Comparison of ENCODE assay signal across 1 cellular context in the genomic region with DNA sequence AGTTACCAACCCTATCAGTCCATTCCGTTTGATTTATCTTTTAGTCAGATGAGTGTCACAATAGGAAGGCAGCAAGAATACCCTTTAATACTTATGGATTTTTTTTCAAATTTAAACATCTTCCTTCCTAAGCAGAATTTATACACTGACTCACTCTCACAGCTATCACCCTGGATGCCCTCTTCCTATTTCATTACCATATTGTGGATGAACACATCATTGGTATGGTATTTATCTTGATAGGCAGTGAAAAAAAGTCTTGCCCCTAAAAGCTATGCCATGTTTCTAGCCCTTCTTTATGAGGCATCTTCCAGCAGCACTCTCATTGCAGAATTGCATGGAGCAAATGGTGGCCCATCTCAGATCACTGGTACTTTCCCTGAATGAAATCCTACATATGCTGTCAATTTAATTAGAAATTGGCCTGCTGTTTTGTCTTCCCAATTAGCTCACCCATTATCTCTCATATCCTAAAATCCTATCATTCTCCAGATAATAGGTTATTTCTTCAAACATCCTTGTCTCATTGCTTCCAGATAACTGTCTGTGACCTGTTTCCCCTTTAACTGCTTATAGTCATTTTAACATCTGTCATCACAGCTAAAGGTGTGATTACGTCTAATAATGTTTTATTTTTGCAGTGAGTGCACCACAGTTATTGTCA.
TF ChIP-seq lines count a peak whose summit lies in the region.

No MANE protein-coding gene starts in this region.

TF ChIP-seq in SK-N-SH, 30 proteins besides CTCF, POLR2A, EP300 and RAD21 (continued from another document):
- TF ChIP-seq, protein P1, sequence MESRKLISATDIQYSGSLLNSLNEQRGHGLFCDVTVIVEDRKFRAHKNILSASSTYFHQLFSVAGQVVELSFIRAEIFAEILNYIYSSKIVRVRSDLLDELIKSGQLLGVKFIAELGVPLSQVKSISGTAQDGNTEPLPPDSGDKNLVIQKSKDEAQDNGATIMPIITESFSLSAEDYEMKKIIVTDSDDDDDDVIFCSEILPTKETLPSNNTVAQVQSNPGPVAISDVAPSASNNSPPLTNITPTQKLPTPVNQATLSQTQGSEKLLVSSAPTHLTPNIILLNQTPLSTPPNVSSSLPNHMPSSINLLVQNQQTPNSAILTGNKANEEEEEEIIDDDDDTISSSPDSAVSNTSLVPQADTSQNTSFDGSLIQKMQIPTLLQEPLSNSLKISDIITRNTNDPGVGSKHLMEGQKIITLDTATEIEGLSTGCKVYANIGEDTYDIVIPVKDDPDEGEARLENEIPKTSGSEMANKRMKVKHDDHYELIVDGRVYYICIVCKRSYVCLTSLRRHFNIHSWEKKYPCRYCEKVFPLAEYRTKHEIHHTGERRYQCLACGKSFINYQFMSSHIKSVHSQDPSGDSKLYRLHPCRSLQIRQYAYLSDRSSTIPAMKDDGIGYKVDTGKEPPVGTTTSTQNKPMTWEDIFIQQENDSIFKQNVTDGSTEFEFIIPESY (IDR thresholded peaks at IDR 0.05; ENCODE audit: borderline replicate concordance, low read depth) = no peak
- TF ChIP-seq RCOR1 (IDR thresholded peaks at IDR 0.05; ENCODE audit: low read length) (0 out of 2 replicates have a peak, but pooled peaks have one; percentile 14), RXRA (IDR thresholded peaks at IDR 0.05; ENCODE audit: borderline replicate concordance, low read depth) (peak; percentile 54; the same call in 1 of the 2 replicates), YY1 (IDR thresholded peaks at IDR 0.05; ENCODE audit: low read depth) (peak; percentile 40; the same call in 1 of the 2 replicates), JUND (IDR thresholded peaks at IDR 0.05) (peak; percentile 77), TAF1 (IDR thresholded peaks at IDR 0.05; ENCODE audit: borderline replicate concordance, low read depth, low read length) (no peak)
- TF ChIP-seq, protein P2, sequence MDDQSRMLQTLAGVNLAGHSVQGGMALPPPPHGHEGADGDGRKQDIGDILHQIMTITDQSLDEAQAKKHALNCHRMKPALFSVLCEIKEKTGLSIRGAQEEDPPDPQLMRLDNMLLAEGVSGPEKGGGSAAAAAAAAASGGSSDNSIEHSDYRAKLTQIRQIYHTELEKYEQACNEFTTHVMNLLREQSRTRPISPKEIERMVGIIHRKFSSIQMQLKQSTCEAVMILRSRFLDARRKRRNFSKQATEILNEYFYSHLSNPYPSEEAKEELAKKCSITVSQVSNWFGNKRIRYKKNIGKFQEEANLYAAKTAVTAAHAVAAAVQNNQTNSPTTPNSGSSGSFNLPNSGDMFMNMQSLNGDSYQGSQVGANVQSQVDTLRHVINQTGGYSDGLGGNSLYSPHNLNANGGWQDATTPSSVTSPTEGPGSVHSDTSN (IDR thresholded peaks at IDR 0.05) = peak; percentile 45; the same call in 1 of the 2 replicates
